35 cellular contexts compared by ENCODE assay signal in genomic region chr19:2360876-2361232, GRCh38. TPM values are rescaled to one million over a fixed set of nuclear protein-coding genes. Genes with fewer than 3 reads are reported as not detected.
"Had no signal": no experiment of that assay in that cellular context is flagged by ENCODE, and none has a peak within 500 bp of the region (broad histone marks: within the 10 kb centered on the region; RNA-seq: fewer than 3 reads in every experiment).

No MANE protein-coding gene starts in this region.

- H3K79me2 ChIP-seq: hepatocyte, parathyroid adenoma had no signal

- H3K27ac ChIP-seq: gastroesophageal sphincter, hepatocyte, parathyroid adenoma, psoas muscle, testis, uterus, VCaP had no signal

- H3K9me3 ChIP-seq: gastroesophageal sphincter, psoas muscle, testis, uterus had no signal

- H3K36me3 ChIP-seq: gastroesophageal sphincter, uterus had no signal

- H3K4me3 Mint-ChIP-seq: effector memory CD8-positive, alpha-beta T cell; T-helper 1 cell treated with Interleukin-12 subunit alpha and Interleukin-12 subunit beta and Interleukin-4 antibody, amounts not matched to agents 30 μg/mL and 1 μg/mL, for 36 hours had no signal

- DNase-seq: activated CD4-positive, alpha-beta T cell treated with anti-CD3 and anti-CD28 coated beads for 48 hours; activated CD4-positive, alpha-beta T cell treated with anti-CD3 and anti-CD28 coated beads, Interleukin-2, amount 50 U/mL, for 48 hours; activated CD8-positive, alpha-beta memory T cell treated with anti-CD3 and anti-CD28 coated beads for 24 hours; activated gamma-delta T cell treated with Interleukin-2 at 50 U/mL for 16 hours; activated naive CD4-positive, alpha-beta T cell treated with anti-CD3 and anti-CD28 coated beads, Interleukin-2, amount 50 U/mL, for 16 hours; activated T-cell treated with anti-CD3 and anti-CD28 coated beads, Interleukin-2, amount 50 U/mL, for 1 hour; amniotic stem cell; caudate nucleus; cortex of kidney; effector memory CD8-positive, alpha-beta T cell; left cardiac atrium; left ventricle myocardium superior; nucleus accumbens; stimulated activated CD4-positive, alpha-beta T cell treated with anti-CD3 and anti-CD28 coated beads, Interleukin-1b, Interleukin-23, amount 100 ng/mL, for 48 hours; stimulated activated naive CD4-positive, alpha-beta T cell; T-helper 9 cell; testis; trophoblast cell; uterus had no signal

- H3K4me1 ChIP-seq: parathyroid adenoma, testis, uterus had no signal

- H3K27me3 ChIP-seq: testis had no signal

- H3K4me3 ChIP-seq: gastroesophageal sphincter, hepatocyte, psoas muscle, smooth muscle cell, uterus had no signal

- H3K4me2 ChIP-seq: hepatocyte, smooth muscle cell had no signal

- H3K27ac Mint-ChIP-seq: effector memory CD8-positive, alpha-beta T cell; T-helper 1 cell treated with Interleukin-12 subunit alpha and Interleukin-12 subunit beta and Interleukin-4 antibody, amounts not matched to agents 30 μg/mL and 1 μg/mL, for 36 hours had no signal

- ATAC-seq: activated CD4-positive, CD25-positive, alpha-beta regulatory T cell treated with anti-CD3 and anti-CD28 coated beads, Interleukin-2, amount 50 U/mL, for 24 hours; effector memory CD8-positive, alpha-beta T cell; gastroesophageal sphincter; left cardiac atrium; left ventricle myocardium superior had no signal

- H3K9me3 Mint-ChIP-seq: effector memory CD8-positive, alpha-beta T cell; T-helper 1 cell treated with Interleukin-12 subunit alpha and Interleukin-12 subunit beta and Interleukin-4 antibody, amounts not matched to agents 30 μg/mL and 1 μg/mL, for 36 hours had no signal

- H3K9ac ChIP-seq: parathyroid adenoma had no signal

RNA-seq across cellular contexts. Expression of gene TMPRSS9, which starts 0.8 kb away (rescaled TPM):
- total RNA-seq: endothelial cell of umbilical vein, fibroblast of lung, fibroblast of villous mesenchyme, left cardiac atrium, left ventricle myocardium superior, mucosa of gallbladder, smooth muscle cell had no signal
- polyA plus RNA-seq: endothelial cell of umbilical vein, fibroblast of lung, hepatocyte, keratinocyte, neural cell, psoas muscle had no signal

RNA-seq across cellular contexts. Expression of gene LINGO3, which starts 52.9 kb away (rescaled TPM):
- total RNA-seq: chondrocyte, endothelial cell of umbilical vein, fibroblast of lung, fibroblast of villous mesenchyme, gastroesophageal sphincter, hepatocyte, left cardiac atrium, left ventricle myocardium superior, lung microvascular endothelial cell, psoas muscle, smooth muscle cell, uterus had no signal
- polyA plus RNA-seq: endothelial cell of umbilical vein, fibroblast of lung, hepatocyte, keratinocyte had no signal
